Comparison of ENCODE assay signal across 1 cellular context in genomic region chr1:86913896-86914634, GRCh38.
TF ChIP-seq lines count a peak whose summit lies in the region.

Gene SELENOF (minus strand): TSS chr1:86914126. CDS start chr1:86914111, 15 bp downstream.

TF ChIP-seq in HepG2, 621 proteins besides CTCF, POLR2A, EP300 and RAD21 (continued from another document and continues in another):
- TF ChIP-seq, protein P1, sequence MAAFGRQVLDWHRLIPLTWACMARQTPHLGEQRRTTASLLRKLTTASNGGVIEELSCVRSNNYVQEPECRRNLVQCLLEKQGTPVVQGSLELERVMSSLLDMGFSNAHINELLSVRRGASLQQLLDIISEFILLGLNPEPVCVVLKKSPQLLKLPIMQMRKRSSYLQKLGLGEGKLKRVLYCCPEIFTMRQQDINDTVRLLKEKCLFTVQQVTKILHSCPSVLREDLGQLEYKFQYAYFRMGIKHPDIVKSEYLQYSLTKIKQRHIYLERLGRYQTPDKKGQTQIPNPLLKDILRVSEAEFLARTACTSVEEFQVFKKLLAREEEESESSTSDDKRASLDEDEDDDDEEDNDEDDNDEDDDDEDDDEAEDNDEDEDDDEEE (CRISPR knock-in tag; IDR thresholded peaks at IDR 0.05): peak; percentile 48; the same call in 1 of the 2 replicates
- no peak for TF ChIP-seq ZNF124 (CRISPR knock-in tag; IDR thresholded peaks at IDR 0.05)
- no peak for TF ChIP-seq RNF2 (conservative IDR thresholded peaks at IDR 0.05; ENCODE audit: low read depth)
- TF ChIP-seq HIVEP1 (CRISPR knock-in tag; IDR thresholded peaks at IDR 0.05): 0 out of 2 replicates have a peak, but pooled peaks have one; percentile 19
- TF ChIP-seq SMAD9 (CRISPR knock-in tag; IDR thresholded peaks at IDR 0.05): no peak
- no peak for TF ChIP-seq ZNF770 (CRISPR knock-in tag; IDR thresholded peaks at IDR 0.05)
- TF ChIP-seq HNF4A (CRISPR knock-in tag; IDR thresholded peaks at IDR 0.05): no peak
- TF ChIP-seq ZNF597 (CRISPR knock-in tag; IDR thresholded peaks at IDR 0.05): no peak
- TF ChIP-seq, protein P2, sequence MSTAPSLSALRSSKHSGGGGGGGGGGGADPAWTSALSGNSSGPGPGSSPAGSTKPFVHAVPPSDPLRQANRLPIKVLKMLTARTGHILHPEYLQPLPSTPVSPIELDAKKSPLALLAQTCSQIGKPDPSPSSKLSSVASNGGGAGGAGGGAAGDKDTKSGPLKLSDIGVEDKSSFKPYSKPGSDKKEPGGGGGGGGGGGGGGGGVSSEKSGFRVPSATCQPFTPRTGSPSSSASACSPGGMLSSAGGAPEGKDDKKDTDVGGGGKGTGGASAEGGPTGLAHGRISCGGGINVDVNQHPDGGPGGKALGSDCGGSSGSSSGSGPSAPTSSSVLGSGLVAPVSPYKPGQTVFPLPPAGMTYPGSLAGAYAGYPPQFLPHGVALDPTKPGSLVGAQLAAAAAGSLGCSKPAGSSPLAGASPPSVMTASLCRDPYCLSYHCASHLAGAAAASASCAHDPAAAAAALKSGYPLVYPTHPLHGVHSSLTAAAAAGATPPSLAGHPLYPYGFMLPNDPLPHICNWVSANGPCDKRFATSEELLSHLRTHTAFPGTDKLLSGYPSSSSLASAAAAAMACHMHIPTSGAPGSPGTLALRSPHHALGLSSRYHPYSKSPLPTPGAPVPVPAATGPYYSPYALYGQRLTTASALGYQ (CRISPR knock-in tag; IDR thresholded peaks at IDR 0.05): no peak
- TF ChIP-seq TBL1XR1 (IDR thresholded peaks at IDR 0.05; ENCODE audit: borderline replicate concordance, low read length, partially characterized antibody): no peak
- no peak for TF ChIP-seq ZKSCAN8 (CRISPR knock-in tag; IDR thresholded peaks at IDR 0.05; ENCODE audit: borderline replicate concordance)
- no peak for TF ChIP-seq ZNF160 (CRISPR knock-in tag; IDR thresholded peaks at IDR 0.05)
- TF ChIP-seq PCBP2 (optimal IDR thresholded peaks at IDR 0.05; ENCODE audit: low read depth, low read length, poor library complexity, severe bottlenecking): no peak
- TF ChIP-seq ZBTB40 (IDR thresholded peaks at IDR 0.05): no peak
- peak; percentile 32; the same call in 1 of the 2 replicates for TF ChIP-seq ZBTB40 (CRISPR knock-in tag; IDR thresholded peaks at IDR 0.05)
- no peak for TF ChIP-seq ZNF569 (CRISPR knock-in tag; IDR thresholded peaks at IDR 0.05; ENCODE audit: borderline replicate concordance)
- no peak for TF ChIP-seq ZKSCAN5 (CRISPR knock-in tag; IDR thresholded peaks at IDR 0.05)
- TF ChIP-seq ZNF326 (CRISPR knock-in tag; IDR thresholded peaks at IDR 0.05; ENCODE audit: borderline replicate concordance): no peak
- no peak for TF ChIP-seq ZNF644 (CRISPR knock-in tag; IDR thresholded peaks at IDR 0.05; ENCODE audit: low read depth)
- TF ChIP-seq SOX13 (IDR thresholded peaks at IDR 0.05): no peak
- no peak for TF ChIP-seq SOX13 (CRISPR knock-in tag; conservative IDR thresholded peaks at IDR 0.05 in 1 of 2, IDR thresholded peaks at IDR 0.05 in 1 of 2)
- TF ChIP-seq CERS6 (CRISPR knock-in tag; IDR thresholded peaks at IDR 0.05): no peak
- TF ChIP-seq HOXA7 (CRISPR knock-in tag; IDR thresholded peaks at IDR 0.05): no peak
- TF ChIP-seq SNAPC4 (CRISPR knock-in tag; IDR thresholded peaks at IDR 0.05): 0 out of 2 replicates have a peak, but pooled peaks have one; percentile 8
- no peak for TF ChIP-seq SUZ12 (IDR thresholded peaks at IDR 0.05; ENCODE audit: low read depth, low read length)
- no peak for TF ChIP-seq LCORL (IDR thresholded peaks at IDR 0.05)
- no peak for TF ChIP-seq LCORL (CRISPR knock-in tag; IDR thresholded peaks at IDR 0.05)
- no peak for TF ChIP-seq ZFP36L1 (CRISPR knock-in tag; IDR thresholded peaks at IDR 0.05)
- TF ChIP-seq MIER3 (CRISPR knock-in tag; IDR thresholded peaks at IDR 0.05; ENCODE audit: borderline replicate concordance): no peak; the same call in 1 of the 2 replicates
- TF ChIP-seq ZNF337 (CRISPR knock-in tag; IDR thresholded peaks at IDR 0.05; ENCODE audit: borderline replicate concordance, low read depth): no peak
- no peak for TF ChIP-seq SIX4 (CRISPR knock-in tag; IDR thresholded peaks at IDR 0.05)
- no peak; the same call in 2 of the 3 replicates for TF ChIP-seq MXI1 (IDR thresholded peaks at IDR 0.05; ENCODE audit: borderline replicate concordance, low read depth, low read length)
- TF ChIP-seq DR1 (CRISPR knock-in tag; IDR thresholded peaks at IDR 0.05): no peak
- no peak for TF ChIP-seq ZNF713 (CRISPR knock-in tag; IDR thresholded peaks at IDR 0.05)
- TF ChIP-seq ESRRA (CRISPR knock-in tag; IDR thresholded peaks at IDR 0.05; ENCODE audit: low read depth): no peak
- no peak for TF ChIP-seq ZNF101 (CRISPR knock-in tag; IDR thresholded peaks at IDR 0.05; ENCODE audit: borderline replicate concordance, low read depth)
- no peak for TF ChIP-seq ZNF205 (CRISPR knock-in tag; IDR thresholded peaks at IDR 0.05)
- 0 out of 2 replicates have a peak, but pooled peaks have one; percentile 6 for TF ChIP-seq TCF7 (IDR thresholded peaks at IDR 0.05; ENCODE audit: low read depth)
- TF ChIP-seq, protein P3, sequence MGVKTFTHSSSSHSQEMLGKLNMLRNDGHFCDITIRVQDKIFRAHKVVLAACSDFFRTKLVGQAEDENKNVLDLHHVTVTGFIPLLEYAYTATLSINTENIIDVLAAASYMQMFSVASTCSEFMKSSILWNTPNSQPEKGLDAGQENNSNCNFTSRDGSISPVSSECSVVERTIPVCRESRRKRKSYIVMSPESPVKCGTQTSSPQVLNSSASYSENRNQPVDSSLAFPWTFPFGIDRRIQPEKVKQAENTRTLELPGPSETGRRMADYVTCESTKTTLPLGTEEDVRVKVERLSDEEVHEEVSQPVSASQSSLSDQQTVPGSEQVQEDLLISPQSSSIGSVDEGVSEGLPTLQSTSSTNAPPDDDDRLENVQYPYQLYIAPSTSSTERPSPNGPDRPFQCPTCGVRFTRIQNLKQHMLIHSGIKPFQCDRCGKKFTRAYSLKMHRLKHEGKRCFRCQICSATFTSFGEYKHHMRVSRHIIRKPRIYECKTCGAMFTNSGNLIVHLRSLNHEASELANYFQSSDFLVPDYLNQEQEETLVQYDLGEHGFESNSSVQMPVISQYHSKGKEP (CRISPR knock-in tag; IDR thresholded peaks at IDR 0.05): no peak
